Comparison of ENCODE assay signal across 8 cellular contexts in genomic region chr12:122888232-122888752, GRCh38. TPM values are rescaled to one million over a fixed set of nuclear protein-coding genes. Genes with fewer than 3 reads are reported as not detected.
A peak's percentile ranks its signal among the peaks of the same experiment; 100 is the strongest.
DNase-seq lines count a peak whose midpoint lies in the region; ATAC-seq and TF ChIP-seq lines count a peak whose summit lies in the region.

No MANE protein-coding gene starts in this region.

- H3K4me2 ChIP-seq in GM23248 (ENCODE audit: unreplicated experiment) = no peak overlapping the region

- peaks cover 66% of the 10 kb centered on the region for H3K4me1 ChIP-seq in GM23248 (ENCODE audit: insufficient read depth)

- no peaks in the 10 kb centered on the region for H3K9me3 Mint-ChIP-seq in naive thymus-derived CD8-positive, alpha-beta T cell

- H3K79me2 ChIP-seq in GM23248 (ENCODE audit: insufficient read depth) = peaks cover 99% of the 10 kb centered on the region

- no peak for TF ChIP-seq CTCF in C4-2B (conservative IDR thresholded peaks at IDR 0.05)

- TF ChIP-seq POLR2A in erythroblast (IDR thresholded peaks at IDR 0.05; ENCODE audit: low read length) = peak; percentile 36

- ATAC-seq in naive thymus-derived CD8-positive, alpha-beta T cell = peak; percentile 86 to 91

- no peak overlapping the region for H2AFZ ChIP-seq in GM23248

- WGBS in GM23248 (ENCODE audit: low coverage in 1 of 2, low lambda C conversion rate in 2 of 2, missing lambda C conversion rate in 2 of 2), 2 experiments = 66 to 67% methylated on average over 12 of the region's 12 CpGs

- peaks cover 44% of the 10 kb centered on the region for H3F3A ChIP-seq in GM23248 (ENCODE audit: insufficient read depth)

- peaks cover 0 to 2% (median 0%) of the 10 kb centered on the region in 3 donors for H3K36me3 Mint-ChIP-seq in naive thymus-derived CD8-positive, alpha-beta T cell

- H3K4me3 Mint-ChIP-seq in naive thymus-derived CD8-positive, alpha-beta T cell = peak overlapping the region; percentile 67 to 91 (median 82)

- H3K27me3 Mint-ChIP-seq in naive thymus-derived CD8-positive, alpha-beta T cell = no peaks in the 10 kb centered on the region

- peak; percentile 56 for DNase-seq in GM23248
- peak; percentile 93 for DNase-seq in NCI-H2171 treated with DMSO at 0.1 percent for 48 hours (lab: John Stamatoyannopoulos, UW)
- peak; percentile 63 for DNase-seq in activated CD4-positive, alpha-beta T cell treated with anti-CD3 and anti-CD28 coated beads, Interleukin-2, amount 50 U/mL, for 1 hour
- peak; percentile 64 to 75 for DNase-seq in erythroblast (lab: John Stamatoyannopoulos, UW)
- peak in 8 of 10 donors; percentile 43 to 88 (median 76) for DNase-seq in naive thymus-derived CD8-positive, alpha-beta T cell
- no peak for DNase-seq in germinal center (ENCODE audit: low spot score)
- no peak for DNase-seq in T1000 (lab: John Stamatoyannopoulos, UW)

- no peaks in the 10 kb centered on the region for H3K9me3 ChIP-seq in GM23248 (ENCODE audit: low read depth)

- H3K27ac ChIP-seq in C4-2B = peak overlapping the region; percentile 92
- peak overlapping the region; percentile 54 for H3K27ac ChIP-seq in GM23248

- POLR2A ChIA-PET in naive thymus-derived CD8-positive, alpha-beta T cell (lab: Charles Lee) = interaction anchor here (0.6 to 3.0 kb wide), 9 partner anchors 8 to 52 kb away, joined by 3 to 21 read pairs (median 5); no protein-coding TSS in a partner anchor

- in situ Hi-C loops in GM23248 (cut with MboI) = no loop called here

- peak overlapping the region; percentile 88 to 99 (median 94) for H3K27ac Mint-ChIP-seq in naive thymus-derived CD8-positive, alpha-beta T cell

- no peak overlapping the region; the same call in 1 of the 2 replicates for H3K9ac ChIP-seq in GM23248

- no peaks in the 10 kb centered on the region for H3K27me3 ChIP-seq in GM23248 (replicated peaks; ENCODE audit: insufficient read depth)

- H3K4me1 Mint-ChIP-seq in naive thymus-derived CD8-positive, alpha-beta T cell = peaks cover 30 to 94% (median 83%) of the 10 kb centered on the region in 4 donors

- H4K20me1 ChIP-seq in GM23248 (ENCODE audit: insufficient read depth) = peaks cover 7% of the 10 kb centered on the region; the same call in 1 of the 2 replicates

- no peaks in the 10 kb centered on the region for H3K9me2 ChIP-seq in GM23248 (ENCODE audit: insufficient read depth)

- H3K4me3 ChIP-seq in GM23248 = peak overlapping the region; percentile 11; the same call in 1 of the 2 replicates

- H3K36me3 ChIP-seq in GM23248 (ENCODE audit: low read depth) = no peaks in the 10 kb centered on the region

RNA-seq across cellular contexts. Expression of gene VPS37B, which starts 7.6 kb away (rescaled TPM):
- total RNA-seq in GM23248 (2014; rRNA removed; shearing (Covaris generic)) = 26.1 and 31.3 TPM in 2 replicates
- 19.1 and 19.9 TPM in 2 replicates for polyA plus RNA-seq in GM23248 (2016; fragmentation: Nextera tagmentation; extraction: Ambion mirVana)
- total RNA-seq in naive thymus-derived CD8-positive, alpha-beta T cell = 10 to 100 TPM; 36.4 to 37.2 TPM
- polyA plus RNA-seq in naive thymus-derived CD8-positive, alpha-beta T cell = 10 to 100 TPM; 15.2 to 19.4 (median 19.3) TPM

RNA-seq across cellular contexts. Expression of gene HIP1R, which starts 53.0 kb away (rescaled TPM):
- total RNA-seq in GM23248 (2014; rRNA removed; shearing (Covaris generic)) = 16.3 and 16.4 TPM in 2 replicates
- polyA plus RNA-seq in GM23248 (2016; fragmentation: Nextera tagmentation; extraction: Ambion mirVana) = 7.1 and 7.6 TPM in 2 replicates
- total RNA-seq in naive thymus-derived CD8-positive, alpha-beta T cell = 100 to 1,000 TPM; 142 to 144 TPM
- 10 to 100 TPM in 2 of 3 donors, 1 to 10 TPM in 1; 4.7 to 16.7 (median 12.9) TPM for polyA plus RNA-seq in naive thymus-derived CD8-positive, alpha-beta T cell

Comparison
In these comparisons a context has a peak if more than half of its experiments do, and no peak if none do; other contexts are left out.
1. DNase-seq: peak in GM23248 (single experiment), NCI-H2171 treated with DMSO at 0.1 percent for 48 hours (single experiment), activated CD4-positive, alpha-beta T cell treated with anti-CD3 and anti-CD28 coated beads, Interleukin-2, amount 50 U/mL, for 1 hour (single experiment), erythroblast (2 of 2) and naive thymus-derived CD8-positive, alpha-beta T cell (8 of 10); none in germinal center (single experiment) and T1000 (single experiment).